Comparison of ENCODE assay signal across 8 cellular contexts in genomic region chr1:52056937-52057231, GRCh38. TPM values are rescaled to one million over a fixed set of nuclear protein-coding genes. Genes with fewer than 3 reads are reported as not detected.
A peak's percentile ranks its signal among the peaks of the same experiment; 100 is the strongest.
DNase-seq lines count a peak whose midpoint lies in the region; ATAC-seq, FAIRE-seq and TF ChIP-seq lines count a peak whose summit lies in the region.

No MANE protein-coding gene starts in this region.

- peak overlapping the region; percentile 90 for H3K4me2 ChIP-seq in GM12878 (ENCODE audit: control insufficient read depth, insufficient read depth)

- POLR2A ChIA-PET in GM12878 (lab: Charles Lee): interaction anchor here (0.5 to 4.0 kb wide), 7 partner anchors 8 to 1164 kb away, joined by 3 to 37 read pairs (median 3); partner anchors contain the start of gene KTI12

- peaks cover 4% of the 10 kb centered on the region; the same call in 1 of the 2 replicates for H3K4me1 ChIP-seq in GM12878 (ENCODE audit: control insufficient read depth, insufficient read depth, low read length)
- peaks cover 16 to 26% of the 10 kb centered on the region in 2 donors for H3K4me1 ChIP-seq in mucosa of rectum (ENCODE audit: control insufficient read depth in 2 of 2, insufficient read depth in 2 of 2, low read length in 2 of 2)

- intact Hi-C loops in GM12878 (cut with micrococcal nuclease; ENCODE audit: unreplicated experiment): loop anchor here (1.0 kb wide), 1 partner anchor 24 kb away; the partner anchor contains the start of gene KTI12

- no peak for FAIRE-seq in GM12878 (lab: Jason Lieb, UNC)

- no peaks in the 10 kb centered on the region for H4K20me1 ChIP-seq in GM12878 (ENCODE audit: control insufficient read depth, insufficient read depth)

- BruUV-seq in GM12878 (replicated peaks; lab: Mats Ljungman, UMichigan): no TSS peak

- in situ Hi-C loops in GM12878 (cut with MboI): no loop called here

- no peak for TF ChIP-seq CTCF in GM12878 (IDR thresholded peaks at IDR 0.05 in 2 of 3, conservative IDR thresholded peaks at IDR 0.05 in 1 of 3; ENCODE audit: control insufficient read depth in 2 of 3, extremely low read depth in 1 of 3, insufficient read depth in 1 of 3, low read depth in 3 of 3, low read length in 3 of 3)

- peaks cover 0 to 7% of the 10 kb centered on the region in 2 experiments; a peak in 1 of 4 replicates for H3K36me3 ChIP-seq in GM12878 (ENCODE audit: control insufficient read depth in 2 of 2, insufficient read depth in 2 of 2, low read length in 1 of 2)
- H3K36me3 ChIP-seq in mucosa of rectum (ENCODE audit: control insufficient read depth in 2 of 2, insufficient read depth in 2 of 2, low read length in 2 of 2): peaks cover 18 to 24% of the 10 kb centered on the region in 2 donors

- H3K9me3 ChIP-seq in GM12878 (replicated peaks; ENCODE audit: control insufficient read depth, insufficient read depth, low read length): no peaks in the 10 kb centered on the region
- no peaks in the 10 kb centered on the region for H3K9me3 ChIP-seq in mucosa of rectum (ENCODE audit: control insufficient read depth in 2 of 2, low read length in 2 of 2)

- CTCF ChIA-PET in GM12878 (lab: Yijun Ruan, JAX): no interaction called here

- H3K27me3 ChIP-seq in GM12878 (replicated peaks in 1 of 2; ENCODE audit: control insufficient read depth in 2 of 2, insufficient read depth in 2 of 2, low read length in 1 of 2): no peaks in the 10 kb centered on the region
- H3K27me3 ChIP-seq in mucosa of rectum (ENCODE audit: control insufficient read depth in 2 of 2, insufficient read depth in 2 of 2, low read length in 2 of 2): no peaks in the 10 kb centered on the region

- peak overlapping the region; percentile 83 for H2AFZ ChIP-seq in GM12878 (ENCODE audit: control insufficient read depth, low read depth, low read length)

- peaks cover 69% of the 10 kb centered on the region for H3K79me2 ChIP-seq in GM12878 (ENCODE audit: control insufficient read depth, insufficient read depth, low read length)

- peak; percentile 24 to 28; a peak in 1 of 4 replicates for TF ChIP-seq EP300 in GM12878 (IDR thresholded peaks at IDR 0.05; ENCODE audit: borderline replicate concordance in 1 of 2, control insufficient read depth in 1 of 2, low read depth in 2 of 2, low read length in 2 of 2)

- WGBS in GM12878 (ENCODE audit: insufficient coverage, insufficient replicate concordance, low lambda C conversion rate, missing lambda C conversion rate): 0% methylated on average over 4 of the region's 4 CpGs

- H3K4me3 ChIP-seq in GM12878 (peak overlapping the region; percentile 79), mucosa of rectum (ENCODE audit: low read length in 2 of 2) (peak overlapping the region; percentile 92 to 98)

- peak overlapping the region; percentile 87 for H3K9ac ChIP-seq in GM12878 (ENCODE audit: control insufficient read depth, insufficient read depth, low read length)
- peak overlapping the region; percentile 80 to 97 for H3K9ac ChIP-seq in mucosa of rectum (ENCODE audit: low read depth in 1 of 2, low read length in 2 of 2)

- SMC1A ChIA-PET in GM12878 (lab: Charles Lee; ENCODE audit: uncharacterized antibody, unreplicated experiment): interaction anchor here (0.8 to 4.0 kb wide), 5 partner anchors 14 to 318 kb away, joined by 3 to 11 read pairs (median 4); no protein-coding TSS in a partner anchor

- TF ChIP-seq POLR2A in GM12878 (IDR thresholded peaks at IDR 0.05; ENCODE audit: low read depth, low read length): no peak

- ATAC-seq in GM18517 (IDR thresholded peaks at IDR 0.05; ENCODE audit: unreplicated experiment): peak; percentile 37
- ATAC-seq in HG03095 (IDR thresholded peaks at IDR 0.05; ENCODE audit: unreplicated experiment): peak; percentile 37
- ATAC-seq in GM12878: no peak
- no peak for ATAC-seq in HG03439 (IDR thresholded peaks at IDR 0.05; ENCODE audit: unreplicated experiment)
- no peak for ATAC-seq in HG03354 (IDR thresholded peaks at IDR 0.05; ENCODE audit: poor library complexity, severe bottlenecking, unreplicated experiment)
- no peak for ATAC-seq in GM19023 (IDR thresholded peaks at IDR 0.05; ENCODE audit: unreplicated experiment)

- RAD21 ChIA-PET in GM12878 (lab: Charles Lee; ENCODE audit: unreplicated experiment): interaction anchor here (0.7 to 1.0 kb wide), 2 partner anchors 15 to 177 kb away, joined by 3 to 4 read pairs; no protein-coding TSS in a partner anchor

- no peak for DNase-seq in GM12878 (ENCODE audit: low read depth, low spot score)
- DNase-seq in DMS114 treated with DMSO at 0.1 percent for 48 hours (lab: John Stamatoyannopoulos, UW; ENCODE audit: unreplicated experiment): no peak

- TF ChIP-seq RAD21 in GM12878 (IDR thresholded peaks at IDR 0.05; ENCODE audit: insufficient read depth, low read depth, low read length): no peak

- H3K27ac ChIP-seq in GM12878 (ENCODE audit: control insufficient read depth, insufficient read depth) (peak overlapping the region; percentile 88), mucosa of rectum (ENCODE audit: low read depth in 2 of 2, low read length in 2 of 2) (peak overlapping the region; percentile 84 to 93)

TF ChIP-seq in GM12878, 131 proteins besides CTCF, POLR2A, EP300 and RAD21 (continues in another document):
- no peak for TF ChIP-seq FOS (IDR thresholded peaks at IDR 0.05; ENCODE audit: borderline replicate concordance, extremely low read depth, insufficient read length)
- no peak for TF ChIP-seq SPI1 (IDR thresholded peaks at IDR 0.05; ENCODE audit: borderline replicate concordance, insufficient read depth, low read depth, low read length)
- no peak for TF ChIP-seq NFYA (IDR thresholded peaks at IDR 0.05; ENCODE audit: borderline replicate concordance, low read depth, low read length)
- TF ChIP-seq PAX5 (IDR thresholded peaks at IDR 0.05; ENCODE audit: borderline replicate concordance, low read depth, low read length): no peak
- TF ChIP-seq YBX1 (IDR thresholded peaks at IDR 0.05): no peak
- no peak for TF ChIP-seq ZBED1 (IDR thresholded peaks at IDR 0.05; ENCODE audit: borderline replicate concordance)
- no peak for TF ChIP-seq JUNB (IDR thresholded peaks at IDR 0.05)
- TF ChIP-seq MAX (IDR thresholded peaks at IDR 0.05; ENCODE audit: low read depth, low read length): no peak

RNA-seq across cellular contexts. Expression of gene BTF3L4, which starts 0.8 kb away (rescaled TPM):
- total RNA-seq in GM12878 (2013; cell fraction: nucleolus; rRNA removed): 103 TPM in 2 replicates
- 25.0 and 37.9 TPM in 2 replicates for total RNA-seq in GM12878 (2014; rRNA removed)
- 55.3 and 58.2 TPM in 2 replicates for total RNA-seq in GM12878 (2014; rRNA removed; fragmentation: Illumina TruSeq; extraction: Trizol)
- 36.3 and 36.6 TPM in 2 replicates for total RNA-seq in GM12878 (2021)
- polyA plus RNA-seq in GM12878 (2011; ENCODE audit: low read depth): 36.8 TPM
- 73.6 and 119 TPM in 2 replicates for polyA plus RNA-seq in GM12878 (2011; rRNA removed)
- polyA plus RNA-seq in GM12878 (2011; cell fraction: cytosol; rRNA removed): 21.0 and 28.0 TPM in 2 replicates
- polyA plus RNA-seq in GM12878 (2011; cell fraction: nucleus; rRNA removed): 20.1 and 22.8 TPM in 2 replicates
- 35.9 and 38.4 TPM in 2 replicates for polyA plus RNA-seq in GM12878 (2012)
- 76.3 and 91.5 TPM in 2 replicates for polyA plus RNA-seq in GM12878 (2014; fragmentation: Illumina TruSeq; extraction: Trizol)
- polyA plus RNA-seq in GM12878 (2014; fragmentation: Nextera tagmentation; extraction: Ambion mirVana): 10 to 100 TPM; 61.1 to 72.7 TPM
- polyA plus RNA-seq in GM12878 (2014; rRNA removed): 39.9 and 48.8 TPM in 2 replicates
- polyA plus RNA-seq in GM12878 (2016; fragmentation: Nextera tagmentation; extraction: Ambion mirVana): 10 to 100 TPM; 72.4 to 76.9 TPM
- 29.7 and 35.6 TPM in 2 replicates for polyA minus RNA-seq in GM12878 (2011; rRNA and poly(A)+ RNA removed)
- 16.8 and 21.6 TPM in 2 replicates for polyA minus RNA-seq in GM12878 (2011; cell fraction: cytosol; rRNA and poly(A)+ RNA removed)
- 13.4 and 22.8 TPM in 2 replicates for polyA minus RNA-seq in GM12878 (2011; cell fraction: nucleus; rRNA and poly(A)+ RNA removed)

RNA-seq across cellular contexts. Expression of gene TXNDC12, which starts 1.9 kb away (rescaled TPM):
- total RNA-seq in GM12878 (2013; cell fraction: nucleolus; rRNA removed): 35.1 and 38.2 TPM in 2 replicates
- total RNA-seq in GM12878 (2014; rRNA removed) (18.2 and 20.3 TPM in 2 replicates), GM12878 (2014; rRNA removed; fragmentation: Illumina TruSeq; extraction: Trizol) (12.5 and 14.6 TPM in 2 replicates), GM12878 (2021) (27.4 and 29.8 TPM in 2 replicates)
- polyA plus RNA-seq in GM12878 (2011; ENCODE audit: low read depth): 9.1 TPM
- polyA plus RNA-seq in GM12878 (2011; rRNA removed) (29.9 and 35.5 TPM in 2 replicates), GM12878 (2014; fragmentation: Illumina TruSeq; extraction: Trizol) (13.2 and 14.2 TPM in 2 replicates), GM12878 (2014; fragmentation: Nextera tagmentation; extraction: Ambion mirVana) (10 to 100 TPM in 1 of 2 experiments, 1 to 10 TPM in 1; 6.7 to 16.6 TPM), GM12878 (2014; rRNA removed) (15.6 and 17.2 TPM in 2 replicates), GM12878 (2016; fragmentation: Nextera tagmentation; extraction: Ambion mirVana) (10 to 100 TPM; 40.3 to 41.7 TPM)
- 21.4 and 21.9 TPM in 2 replicates for polyA plus RNA-seq in GM12878 (2011; cell fraction: cytosol; rRNA removed)
- polyA plus RNA-seq in GM12878 (2011; cell fraction: nucleus; rRNA removed): 15.3 and 19.4 TPM in 2 replicates
- polyA plus RNA-seq in GM12878 (2012): 20.9 and 23.0 TPM in 2 replicates
- 10.2 and 17.3 TPM in 2 replicates for polyA minus RNA-seq in GM12878 (2011; rRNA and poly(A)+ RNA removed)
- polyA minus RNA-seq in GM12878 (2011; cell fraction: cytosol; rRNA and poly(A)+ RNA removed): 20.3 and 30.9 TPM in 2 replicates
- polyA minus RNA-seq in GM12878 (2011; cell fraction: nucleus; rRNA and poly(A)+ RNA removed): 9.9 and 12.4 TPM in 2 replicates

RNA-seq across cellular contexts. Expression of gene KTI12, which starts 23.3 kb away (rescaled TPM):
- total RNA-seq in GM12878 (2013; cell fraction: nucleolus; rRNA removed): 27.6 and 29.1 TPM in 2 replicates
- 14.8 and 17.2 TPM in 2 replicates for total RNA-seq in GM12878 (2014; rRNA removed)
- 7.3 and 7.8 TPM in 2 replicates for total RNA-seq in GM12878 (2014; rRNA removed; fragmentation: Illumina TruSeq; extraction: Trizol)
- 18.5 and 20.4 TPM in 2 replicates for total RNA-seq in GM12878 (2021)
- polyA plus RNA-seq in GM12878 (2011; ENCODE audit: low read depth): 11.9 TPM
- polyA plus RNA-seq in GM12878 (2011; rRNA removed): 15.4 and 18.0 TPM in 2 replicates
- 23.1 and 25.9 TPM in 2 replicates for polyA plus RNA-seq in GM12878 (2011; cell fraction: cytosol; rRNA removed)
- 17.7 and 24.2 TPM in 2 replicates for polyA plus RNA-seq in GM12878 (2011; cell fraction: nucleus; rRNA removed)
- polyA plus RNA-seq in GM12878 (2012): 17.6 and 18.6 TPM in 2 replicates
- polyA plus RNA-seq in GM12878 (2014; fragmentation: Illumina TruSeq; extraction: Trizol): 6.3 and 9.3 TPM in 2 replicates
- polyA plus RNA-seq in GM12878 (2014; fragmentation: Nextera tagmentation; extraction: Ambion mirVana): 1 to 10 TPM; 2.7 to 6.7 TPM
- 22.1 and 22.9 TPM in 2 replicates for polyA plus RNA-seq in GM12878 (2014; rRNA removed)
- polyA plus RNA-seq in GM12878 (2016; fragmentation: Nextera tagmentation; extraction: Ambion mirVana): 10 to 100 TPM; 25.7 to 32.4 TPM
- polyA minus RNA-seq in GM12878 (2011; rRNA and poly(A)+ RNA removed): 14.3 and 17.0 TPM in 2 replicates
- polyA minus RNA-seq in GM12878 (2011; cell fraction: cytosol; rRNA and poly(A)+ RNA removed): 7.1 and 9.0 TPM in 2 replicates
- polyA minus RNA-seq in GM12878 (2011; cell fraction: nucleus; rRNA and poly(A)+ RNA removed): 13.8 and 26.7 TPM in 2 replicates

Comparison
In these comparisons a context has a peak if more than half of its experiments do, and no peak if none do; other contexts are left out.
1. ATAC-seq: peak in GM18517 (single experiment) and HG03095 (single experiment); none in GM12878 (single experiment), HG03439 (single experiment), HG03354 (single experiment) and GM19023 (single experiment).